9 cellular contexts compared by ENCODE assay signal in genomic region chr5:178793156-178793555, GRCh38.
DNase-seq lines count a peak whose midpoint lies in the region; ATAC-seq and TF ChIP-seq lines count a peak whose summit lies in the region.
"Had no signal": no experiment of that assay in that cellular context is flagged by ENCODE, and none has a peak within 500 bp of the region (broad histone marks: within the 10 kb centered on the region; RNA-seq: fewer than 3 reads in every experiment).

No MANE protein-coding gene starts in this region.

- H2AFZ ChIP-seq in GM23338 (0 out of 2 replicates have a peak overlapping the region, but pooled peaks have one; percentile 43), SU-DHL-6 (ENCODE audit: low read depth, low read length, severe bottlenecking) (no peak overlapping the region)

- no peak overlapping the region for H3K27ac Mint-ChIP-seq in GM23338

- TF ChIP-seq POLR2A in lower leg skin (IDR thresholded peaks at IDR 0.05): no peak

- peaks cover 4% of the 10 kb centered on the region for H3K27me3 Mint-ChIP-seq in GM23338 (ENCODE audit: insufficient read depth, low read depth, poor library complexity)

- H3K9me3 ChIP-seq in BE2C (no peaks in the 10 kb centered on the region), SU-DHL-6 (ENCODE audit: insufficient read depth, low read length) (no peaks in the 10 kb centered on the region)

- H3K9ac ChIP-seq in SU-DHL-6 (ENCODE audit: low read length): no peak overlapping the region

- H3K27ac ChIP-seq in GM23338 (ENCODE audit: low read depth): no peak overlapping the region
- H3K27ac ChIP-seq in SU-DHL-6 (ENCODE audit: low read depth, low read length): no peak overlapping the region

- no peaks in the 10 kb centered on the region for H3K4me1 Mint-ChIP-seq in GM23338

- TF ChIP-seq CTCF in BE2C (IDR thresholded peaks at IDR 0.05; ENCODE audit: low read depth, low read length) (peak; percentile 38), GM23338 (conservative IDR thresholded peaks at IDR 0.05; ENCODE audit: low read depth in 2 of 2) (peak; percentile 74 to 97), SU-DHL-6 (IDR thresholded peaks at IDR 0.05; ENCODE audit: insufficient read depth, low read length, poor library complexity, severe bottlenecking) (peak; percentile 42), lower leg skin (IDR thresholded peaks at IDR 0.05) (no peak)

- intact Hi-C loops in lower leg skin (cut with DNase I; ENCODE audit: low total_unique reads): no loop called here

- H3K4me3 Mint-ChIP-seq in GM23338: no peak overlapping the region

- H3K9me2 ChIP-seq in GM23338 (ENCODE audit: insufficient read depth): no peaks in the 10 kb centered on the region
- H3K9me2 ChIP-seq in SU-DHL-6 (replicated peaks; ENCODE audit: insufficient read depth, low read length): no peaks in the 10 kb centered on the region

- DNase-seq in BE2C: peak; percentile 59
- peak; percentile 90 for DNase-seq in GM23338 (ENCODE audit: low spot score)
- DNase-seq in left kidney (ENCODE audit: low read depth, low spot score): peak; percentile 87
- no peak for DNase-seq in lower leg skin (ENCODE audit: low spot score in 2 of 2)
- no peak for DNase-seq in DMS114 treated with DMSO at 0.1 percent for 48 hours (lab: John Stamatoyannopoulos, UW; ENCODE audit: unreplicated experiment)
- no peak for DNase-seq in T-helper 2 cell
- DNase-seq: T-helper 1 cell had no signal

- peaks cover 29% of the 10 kb centered on the region for H3K36me3 ChIP-seq in BE2C
- no peaks in the 10 kb centered on the region for H3K36me3 ChIP-seq in GM23338 (ENCODE audit: insufficient read depth)
- H3K36me3 ChIP-seq in SU-DHL-6 (ENCODE audit: low read length): no peaks in the 10 kb centered on the region

- H3K27me3 ChIP-seq in BE2C (no peaks in the 10 kb centered on the region), GM23338 (ENCODE audit: insufficient read depth) (no peaks in the 10 kb centered on the region), SU-DHL-6 (ENCODE audit: low read length) (no peaks in the 10 kb centered on the region)

- H3F3A ChIP-seq in GM23338 (replicated peaks; ENCODE audit: low read depth): no peaks in the 10 kb centered on the region
- H3F3A ChIP-seq in SU-DHL-6 (ENCODE audit: insufficient read depth): no peaks in the 10 kb centered on the region

- peaks cover 26% of the 10 kb centered on the region for H3K36me3 Mint-ChIP-seq in GM23338 (ENCODE audit: low read depth)

- H3K79me2 ChIP-seq in GM23338 (replicated peaks; ENCODE audit: insufficient read depth) (no peaks in the 10 kb centered on the region), SU-DHL-6 (ENCODE audit: insufficient read depth, low read length) (no peaks in the 10 kb centered on the region)

- no peak overlapping the region for H3K4me2 ChIP-seq in GM23338
- no peak overlapping the region for H3K4me2 ChIP-seq in SU-DHL-6 (ENCODE audit: low read depth, low read length, poor library complexity, severe bottlenecking)

- H3K9me3 Mint-ChIP-seq in GM23338: peaks cover 89% of the 10 kb centered on the region

- H3K4me1 ChIP-seq in BE2C (no peaks in the 10 kb centered on the region), GM23338 (ENCODE audit: insufficient read depth) (no peaks in the 10 kb centered on the region)

- WGBS in lower leg skin, 2 donors: 62 to 71% methylated on average over 7 to 11 of the region's 12 CpGs

- H3K4me3 ChIP-seq in BE2C (ENCODE audit: low read depth, low read length): no peak overlapping the region
- H3K4me3 ChIP-seq in GM23338: no peak overlapping the region
- H3K4me3 ChIP-seq in SU-DHL-6 (ENCODE audit: insufficient read depth, low read length, poor library complexity, severe bottlenecking): no peak overlapping the region
- H3K4me3 ChIP-seq in lower leg skin (ENCODE audit: low read depth, poor library complexity, severe bottlenecking): no peak overlapping the region

- peak; percentile 96 for ATAC-seq in GM23338
- ATAC-seq in HG03159 (IDR thresholded peaks at IDR 0.05; ENCODE audit: unreplicated experiment): no peak

- H4K20me1 ChIP-seq in GM23338 (replicated peaks; ENCODE audit: insufficient read depth) (no peaks in the 10 kb centered on the region), SU-DHL-6 (ENCODE audit: low read depth, low read length) (no peaks in the 10 kb centered on the region)

TF ChIP-seq in GM23338, 12 proteins besides CTCF, POLR2A, EP300 and RAD21 (continues in another document):
- no peak for TF ChIP-seq ZNF331 (CRISPR knock-in tag; IDR thresholded peaks at IDR 0.05; ENCODE audit: low read depth)
- TF ChIP-seq, protein P1, sequence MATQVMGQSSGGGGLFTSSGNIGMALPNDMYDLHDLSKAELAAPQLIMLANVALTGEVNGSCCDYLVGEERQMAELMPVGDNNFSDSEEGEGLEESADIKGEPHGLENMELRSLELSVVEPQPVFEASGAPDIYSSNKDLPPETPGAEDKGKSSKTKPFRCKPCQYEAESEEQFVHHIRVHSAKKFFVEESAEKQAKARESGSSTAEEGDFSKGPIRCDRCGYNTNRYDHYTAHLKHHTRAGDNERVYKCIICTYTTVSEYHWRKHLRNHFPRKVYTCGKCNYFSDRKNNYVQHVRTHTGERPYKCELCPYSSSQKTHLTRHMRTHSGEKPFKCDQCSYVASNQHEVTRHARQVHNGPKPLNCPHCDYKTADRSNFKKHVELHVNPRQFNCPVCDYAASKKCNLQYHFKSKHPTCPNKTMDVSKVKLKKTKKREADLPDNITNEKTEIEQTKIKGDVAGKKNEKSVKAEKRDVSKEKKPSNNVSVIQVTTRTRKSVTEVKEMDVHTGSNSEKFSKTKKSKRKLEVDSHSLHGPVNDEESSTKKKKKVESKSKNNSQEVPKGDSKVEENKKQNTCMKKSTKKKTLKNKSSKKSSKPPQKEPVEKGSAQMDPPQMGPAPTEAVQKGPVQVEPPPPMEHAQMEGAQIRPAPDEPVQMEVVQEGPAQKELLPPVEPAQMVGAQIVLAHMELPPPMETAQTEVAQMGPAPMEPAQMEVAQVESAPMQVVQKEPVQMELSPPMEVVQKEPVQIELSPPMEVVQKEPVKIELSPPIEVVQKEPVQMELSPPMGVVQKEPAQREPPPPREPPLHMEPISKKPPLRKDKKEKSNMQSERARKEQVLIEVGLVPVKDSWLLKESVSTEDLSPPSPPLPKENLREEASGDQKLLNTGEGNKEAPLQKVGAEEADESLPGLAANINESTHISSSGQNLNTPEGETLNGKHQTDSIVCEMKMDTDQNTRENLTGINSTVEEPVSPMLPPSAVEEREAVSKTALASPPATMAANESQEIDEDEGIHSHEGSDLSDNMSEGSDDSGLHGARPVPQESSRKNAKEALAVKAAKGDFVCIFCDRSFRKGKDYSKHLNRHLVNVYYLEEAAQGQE (IDR thresholded peaks at IDR 0.05; ENCODE audit: unreplicated experiment): no peak
- no peak for TF ChIP-seq ETS1 (IDR thresholded peaks at IDR 0.05)
- no peak for TF ChIP-seq STAT1 (IDR thresholded peaks at IDR 0.05; ENCODE audit: unreplicated experiment)
- no peak for TF ChIP-seq EZH2 (IDR thresholded peaks at IDR 0.05; ENCODE audit: low read depth, unreplicated experiment)

Comparison
In these comparisons a context has a peak if more than half of its experiments do, and no peak if none do; other contexts are left out.
1. DNase-seq: peak in BE2C (single experiment), GM23338 (single experiment) and left kidney (single experiment); none in lower leg skin (0 of 2), DMS114 treated with DMSO at 0.1 percent for 48 hours (single experiment) and T-helper 2 cell (0 of 5).
2. CTCF ChIP-seq: peak in BE2C (single experiment), GM23338 (2 of 2) and SU-DHL-6 (single experiment); none in lower leg skin (0 of 3).